ENCODE assay signal across 8 cellular contexts in genomic region chr6:154403803-154404202, GRCh38. TPM values are rescaled to one million over a fixed set of nuclear protein-coding genes. Genes with fewer than 3 reads are reported as not detected.
DNase-seq lines count a peak whose midpoint lies in the region; ATAC-seq and TF ChIP-seq lines count a peak whose summit lies in the region.

No MANE protein-coding gene starts in this region.

- DNase-seq in AG10803 (ENCODE audit: low read depth), result peak; percentile 62
- DNase-seq in IMR-90, result peak; percentile 82
- peak in 1 of 2 donors; percentile 61 for DNase-seq in ascending aorta (ENCODE audit: low spot score in 2 of 2)
- peak; percentile 55 for DNase-seq in mesenchymal stem cell
- no peak for DNase-seq in foreskin melanocyte
- no peak for DNase-seq in SHP77 (lab: John Stamatoyannopoulos, UW)
- DNase-seq in RWPE1 (ENCODE audit: low spot score), result no peak
- no peak for DNase-seq in NOMO-1 treated with dmso at 0.1 percent for 144 hours (lab: John Stamatoyannopoulos, UW; ENCODE audit: unreplicated experiment)

- H3K9me3 ChIP-seq in IMR-90 (ENCODE audit: control insufficient read depth, insufficient read depth, low read length) (peaks cover 3% of the 10 kb centered on the region), ascending aorta (no peaks in the 10 kb centered on the region), mesenchymal stem cell (ENCODE audit: control insufficient read depth, low read length) (no peaks in the 10 kb centered on the region)

- dilution Hi-C loops in IMR-90 (cut with HindIII; ENCODE audit: low sequenced_read_pairs, unreplicated experiment), result no loop called here

- H3K79me1 ChIP-seq in IMR-90 (ENCODE audit: low read depth in 1 of 2, low read length in 2 of 2) (peaks cover 4 to 20% of the 10 kb centered on the region in 2 experiments; a peak in 3 of 4 replicates), mesenchymal stem cell (replicated peaks; ENCODE audit: low read length, poor library complexity, severe bottlenecking) (peaks cover 23% of the 10 kb centered on the region)

- H3K14ac ChIP-seq in IMR-90 (replicated peaks; ENCODE audit: low read depth, low read length) (peak overlapping the region; percentile 92), mesenchymal stem cell (ENCODE audit: low read length in 2 of 2) (no peak overlapping the region)

- ATAC-seq in IMR-90 (ENCODE audit: low read depth), result peak; percentile 65

- H2BK20ac ChIP-seq in IMR-90 (ENCODE audit: low read depth, low read length), result peak overlapping the region; percentile 85

- H3K36me3 ChIP-seq in IMR-90 (ENCODE audit: control insufficient read depth, insufficient read depth, low read length) (peaks cover 14% of the 10 kb centered on the region), ascending aorta (peaks cover 8 to 24% of the 10 kb centered on the region in 2 donors), mesenchymal stem cell (ENCODE audit: control insufficient read depth in 1 of 2, insufficient read depth in 2 of 2, low read depth in 1 of 2, low read length in 2 of 2) (peaks cover 4 to 27% of the 10 kb centered on the region in 2 experiments)

- 0 out of 2 replicates have a peak, but pooled peaks cover 9% of the 10 kb centered on the region for H3K9me1 ChIP-seq in IMR-90 (ENCODE audit: insufficient read depth, low read length)

- H3K4me3 ChIP-seq in AG10803 (ENCODE audit: low read length) (no peak overlapping the region), IMR-90 (ENCODE audit: insufficient read depth, low read depth, low read length) (no peak overlapping the region), ascending aorta (no peak overlapping the region), mesenchymal stem cell (ENCODE audit: insufficient read depth in 1 of 2, low read depth in 1 of 2, low read length in 2 of 2) (no peak overlapping the region)

- in situ Hi-C loops in IMR-90 (cut with MboI; ENCODE audit: low sequenced_read_pairs), result no loop called here

- H4K5ac ChIP-seq in IMR-90 (ENCODE audit: low read depth, low read length), result peak overlapping the region; percentile 45

- H2BK120ac ChIP-seq in IMR-90 (ENCODE audit: low read depth, low read length) (peak overlapping the region; percentile 90), mesenchymal stem cell (ENCODE audit: low read depth, low read length) (no peak overlapping the region)

- TF ChIP-seq RAD21 in IMR-90 (IDR thresholded peaks at IDR 0.05; ENCODE audit: low read length), result no peak

- intact Hi-C loops in IMR-90 (cut with micrococcal nuclease), result loop anchor here (2.0 to 5.0 kb wide), 2 partner anchors 17 to 127 kb away; no protein-coding TSS in a partner anchor
- intact Hi-C loops in ascending aorta (cut with DNase I), result no loop called here

- 54% methylated on average over 3 of the region's 3 CpGs; no CpG with 5 or more reads in 1 of the 2 experiments for WGBS in IMR-90 (ENCODE audit: extremely low coverage in 2 of 2, insufficient read length in 1 of 2), 2 experiments
- whole genome bisulfite sequencing in mesenchymal stem cell, result 66% methylated on average over 3 of the region's 3 CpGs

- H3K27ac ChIP-seq in IMR-90 (ENCODE audit: insufficient read depth, low read length) (peak overlapping the region; percentile 88), ascending aorta (peak overlapping the region; percentile 56 to 59), mesenchymal stem cell (ENCODE audit: low read length, poor library complexity, severe bottlenecking) (peak overlapping the region; percentile 47), RWPE1 (no peak overlapping the region)

- H4K8ac ChIP-seq in IMR-90 (ENCODE audit: low read depth in 2 of 2, low read length in 2 of 2), result peak overlapping the region; percentile 19 to 68
- no peak overlapping the region for H4K8ac ChIP-seq in mesenchymal stem cell (ENCODE audit: low read length)

- H2AK9ac ChIP-seq in IMR-90 (replicated peaks; ENCODE audit: low read depth, low read length, poor library complexity), result peak overlapping the region; percentile 90

- peak overlapping the region; percentile 68 for H2AK5ac ChIP-seq in IMR-90 (ENCODE audit: low read depth, low read length)
- peak overlapping the region; percentile 91 for H2AK5ac ChIP-seq in mesenchymal stem cell (ENCODE audit: low read length, severe bottlenecking)

- no peaks in the 10 kb centered on the region for H4K20me1 ChIP-seq in IMR-90 (ENCODE audit: insufficient read depth, low read length)

- no TSS peak for BruUV-seq in IMR-90 (replicated peaks; lab: Mats Ljungman, UMichigan)

- peak overlapping the region; percentile 95 for H2BK5ac ChIP-seq in IMR-90 (ENCODE audit: low read depth, low read length, poor library complexity, severe bottlenecking)
- no peak overlapping the region for H2BK5ac ChIP-seq in mesenchymal stem cell (ENCODE audit: low read depth, low read length, poor library complexity, severe bottlenecking)

- H3K18ac ChIP-seq in IMR-90 (ENCODE audit: low read depth, low read length) (peak overlapping the region; percentile 93), mesenchymal stem cell (ENCODE audit: low read depth in 1 of 2, low read length in 2 of 2) (peak overlapping the region; percentile 13 to 43)

- TF ChIP-seq CTCF in AG10803 (conservative IDR thresholded peaks at IDR 0.05; ENCODE audit: low read length) (no peak), IMR-90 (conservative IDR thresholded peaks at IDR 0.05; ENCODE audit: low read depth, low read length) (no peak), ascending aorta (IDR thresholded peaks at IDR 0.05) (no peak), RWPE1 (conservative IDR thresholded peaks at IDR 0.05; ENCODE audit: low read depth) (no peak)

- no peaks in the 10 kb centered on the region for H3K27me3 ChIP-seq in IMR-90 (ENCODE audit: control insufficient read depth, insufficient read depth, low read length)
- H3K27me3 ChIP-seq in ascending aorta, result no peaks in the 10 kb centered on the region
- no peaks in the 10 kb centered on the region for H3K27me3 ChIP-seq in mesenchymal stem cell (ENCODE audit: control insufficient read depth in 1 of 2, insufficient read depth in 1 of 2, low read length in 2 of 2)

- H3K4me2 ChIP-seq in IMR-90 (ENCODE audit: low read depth, low read length), result peak overlapping the region; percentile 41; the same call in 1 of the 2 replicates
- H3K4me2 ChIP-seq in mesenchymal stem cell (ENCODE audit: low read length, poor library complexity, severe bottlenecking), result no peak overlapping the region

- H2BK15ac ChIP-seq in IMR-90 (ENCODE audit: low read depth, low read length) (peak overlapping the region; percentile 67; the same call in 2 of the 3 replicates), mesenchymal stem cell (ENCODE audit: low read depth, poor library complexity, severe bottlenecking) (peak overlapping the region; percentile 67)

- H3K4me1 ChIP-seq in IMR-90 (ENCODE audit: control insufficient read depth, insufficient read depth, low read length) (peaks cover 22% of the 10 kb centered on the region), ascending aorta (peaks cover 0 to 15% of the 10 kb centered on the region in 2 donors), mesenchymal stem cell (ENCODE audit: control insufficient read depth, insufficient read depth, low read depth, low read length) (peaks cover 5% of the 10 kb centered on the region)

- CTCF ChIA-PET in IMR-90 (lab: Yijun Ruan, JAX) (interaction anchor here (0.5 kb wide), 1 partner anchor 245 kb away, joined by 4 read pairs; no protein-coding TSS in a partner anchor), RWPE1 (lab: Yijun Ruan, JAX) (no interaction called here)

- H4K91ac ChIP-seq in IMR-90 (ENCODE audit: insufficient read depth, low read depth, low read length) (peak overlapping the region; percentile 87), mesenchymal stem cell (ENCODE audit: low read length) (no peak overlapping the region)

- H3K23ac ChIP-seq in IMR-90 (ENCODE audit: low read depth, low read length), result peak overlapping the region; percentile 77; the same call in 1 of the 2 replicates
- H3K23ac ChIP-seq in mesenchymal stem cell (ENCODE audit: low read length in 2 of 2), result no peak overlapping the region

- POLR2A ChIA-PET in IMR-90 (lab: Charles Lee; ENCODE audit: unreplicated experiment) (no interaction called here), RWPE1 (lab: Yijun Ruan, JAX; ENCODE audit: low non-redundant PET) (no interaction called here)

- no peak overlapping the region for H2BK12ac ChIP-seq in mesenchymal stem cell (ENCODE audit: low read length in 2 of 2)

- peak overlapping the region; percentile 35 for H2AFZ ChIP-seq in IMR-90 (replicated peaks; ENCODE audit: low read length, poor library complexity)
- H2AFZ ChIP-seq in mesenchymal stem cell (ENCODE audit: low read depth, low read length), result no peak overlapping the region

- TF ChIP-seq POLR2A in IMR-90 (IDR thresholded peaks at IDR 0.05; ENCODE audit: low read depth, low read length), result no peak

- peak overlapping the region; percentile 79; the same call in 1 of the 2 replicates for H3K56ac ChIP-seq in IMR-90 (ENCODE audit: extremely low read depth, insufficient read depth, low read length)

- peak overlapping the region; percentile 90 for H3K4ac ChIP-seq in IMR-90 (ENCODE audit: low read depth, low read length)
- H3K4ac ChIP-seq in mesenchymal stem cell (ENCODE audit: low read depth in 1 of 2, low read length in 2 of 2), result no peak overlapping the region

- no peak overlapping the region for H3K9ac ChIP-seq in IMR-90 (ENCODE audit: low read depth, low read length)
- no peak overlapping the region for H3K9ac ChIP-seq in mesenchymal stem cell (ENCODE audit: low read length)

TF ChIP-seq in IMR-90, 13 proteins besides CTCF, POLR2A, EP300 and RAD21 (continues in another document):
- no peak for TF ChIP-seq MAFK (IDR thresholded peaks at IDR 0.05; ENCODE audit: low read depth, low read length)
- no peak for TF ChIP-seq SMC3 (IDR thresholded peaks at IDR 0.05; ENCODE audit: low read depth, low read length)
- no peak for TF ChIP-seq BHLHE40 (IDR thresholded peaks at IDR 0.05; ENCODE audit: low read depth, low read length)
- no peak for TF ChIP-seq MAZ (IDR thresholded peaks at IDR 0.05; ENCODE audit: borderline replicate concordance, low read depth, low read length)
- no peak for TF ChIP-seq RFX5 (IDR thresholded peaks at IDR 0.05; ENCODE audit: low read depth, low read length)
- no peak for TF ChIP-seq CHD1 (IDR thresholded peaks at IDR 0.05; ENCODE audit: low read depth, low read length)
- no peak for TF ChIP-seq NFE2L2 (IDR thresholded peaks at IDR 0.05; ENCODE audit: low read depth, low read length)
- TF ChIP-seq, protein P1, sequence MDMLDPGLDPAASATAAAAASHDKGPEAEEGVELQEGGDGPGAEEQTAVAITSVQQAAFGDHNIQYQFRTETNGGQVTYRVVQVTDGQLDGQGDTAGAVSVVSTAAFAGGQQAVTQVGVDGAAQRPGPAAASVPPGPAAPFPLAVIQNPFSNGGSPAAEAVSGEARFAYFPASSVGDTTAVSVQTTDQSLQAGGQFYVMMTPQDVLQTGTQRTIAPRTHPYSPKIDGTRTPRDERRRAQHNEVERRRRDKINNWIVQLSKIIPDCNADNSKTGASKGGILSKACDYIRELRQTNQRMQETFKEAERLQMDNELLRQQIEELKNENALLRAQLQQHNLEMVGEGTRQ (IDR thresholded peaks at IDR 0.05; ENCODE audit: low read depth, low read length), result no peak

RNA-seq across cellular contexts. Expression of gene IPCEF1, which starts 47.2 kb away (rescaled TPM):
- total RNA-seq in IMR-90 (2012; rRNA removed), result under 0.01 TPM in 2 replicates
- 0.03 and 0.07 TPM in 2 replicates for polyA plus RNA-seq in IMR-90 (2012; rRNA removed)
- not detected in 2 replicates for polyA plus RNA-seq in IMR-90 (2012; cell fraction: cytosol; rRNA removed)
- polyA plus RNA-seq in IMR-90 (2012; cell fraction: nucleus; rRNA removed; ENCODE audit: low replicate concordance), result 0.02 and 0.14 TPM in 2 replicates
- not detected for total RNA-seq in ascending aorta
- 0.04 TPM for polyA plus RNA-seq in mesenchymal stem cell (2013, experiment 1 of 2)
- 0.07 TPM for polyA plus RNA-seq in mesenchymal stem cell (2013, experiment 2 of 2)

Comparison
In these comparisons a context has a peak if more than half of its experiments do, and no peak if none do; other contexts are left out.
1. DNase-seq: peak in AG10803 (single experiment), IMR-90 (single experiment) and mesenchymal stem cell (single experiment); none in foreskin melanocyte (single experiment), SHP77 (0 of 2), RWPE1 (single experiment) and NOMO-1 treated with dmso at 0.1 percent for 144 hours (single experiment).